In genomic region chr6:147087641-147088040, GRCh38 we compare ENCODE assay signal across 20 cellular contexts.
"Had no signal": no experiment of that assay in that cellular context is flagged by ENCODE, and none has a peak within 500 bp of the region (broad histone marks: within the 10 kb centered on the region; RNA-seq: fewer than 3 reads in every experiment).

No MANE protein-coding gene starts in this region.

- H3K4me3 Mint-ChIP-seq: central memory CD8-positive, alpha-beta T cell; endodermal cell; natural killer cell; neural crest cell; stimulated activated memory B cell treated with anti-CD40 and anti-IgM and Interleukin-4, amounts not matched to agents 10 μg/mL and 1 μg/mL and 100 μg/mL, for 72 hours; stimulated activated naive CD8-positive, alpha-beta T cell treated with anti-CD3 and anti-CD28 coated beads, Interleukin-15, Interleukin-2, amounts not matched to agents 100 ng/mL and 50 ng/mL, for 24 hours had no signal

- H3K27ac Mint-ChIP-seq: endodermal cell; natural killer cell; stimulated activated memory B cell treated with anti-CD40 and anti-IgM and Interleukin-4, amounts not matched to agents 10 μg/mL and 1 μg/mL and 100 μg/mL, for 72 hours; stimulated activated naive CD8-positive, alpha-beta T cell treated with anti-CD3 and anti-CD28 coated beads, Interleukin-15, Interleukin-2, amounts not matched to agents 100 ng/mL and 50 ng/mL, for 24 hours had no signal

- H3K27me3 Mint-ChIP-seq: stimulated activated memory B cell treated with anti-CD40 and anti-IgM and Interleukin-4, amounts not matched to agents 10 μg/mL and 1 μg/mL and 100 μg/mL, for 72 hours had no signal

- DNase-seq: colonic mucosa; effector CD4-positive, alpha-beta T cell; endodermal cell; erythroblast; foreskin keratinocyte; hippocampal formation; mesendoderm; mucosa of descending colon; natural killer cell; ovary; right lobe of liver; spleen; stimulated activated CD4-positive, alpha-beta T cell treated with anti-CD3 and anti-CD28 coated beads, Interleukin-15, amount 100 ng/mL, for 24 hours; stimulated activated CD4-positive, alpha-beta T cell treated with anti-CD3 and anti-CD28 coated beads, Interleukin-1b, Interleukin-23, amount 100 ng/mL, for 48 hours; stimulated activated CD4-positive, alpha-beta T cell treated with anti-CD3 and anti-CD28 coated beads, Interleukin-4, amount 100 ng/mL, for 24 hours; transverse colon had no signal

- H3K9me3 Mint-ChIP-seq: central memory CD8-positive, alpha-beta T cell; stimulated activated naive CD8-positive, alpha-beta T cell treated with anti-CD3 and anti-CD28 coated beads, Interleukin-15, Interleukin-2, amounts not matched to agents 100 ng/mL and 50 ng/mL, for 24 hours had no signal

- H3K36me3 Mint-ChIP-seq: natural killer cell; stimulated activated memory B cell treated with anti-CD40 and anti-IgM and Interleukin-4, amounts not matched to agents 10 μg/mL and 1 μg/mL and 100 μg/mL, for 72 hours had no signal

- H3K4me1 Mint-ChIP-seq: central memory CD8-positive, alpha-beta T cell; natural killer cell; neural crest cell; stimulated activated memory B cell treated with anti-CD40 and anti-IgM and Interleukin-4, amounts not matched to agents 10 μg/mL and 1 μg/mL and 100 μg/mL, for 72 hours had no signal
